In the genomic region with DNA sequence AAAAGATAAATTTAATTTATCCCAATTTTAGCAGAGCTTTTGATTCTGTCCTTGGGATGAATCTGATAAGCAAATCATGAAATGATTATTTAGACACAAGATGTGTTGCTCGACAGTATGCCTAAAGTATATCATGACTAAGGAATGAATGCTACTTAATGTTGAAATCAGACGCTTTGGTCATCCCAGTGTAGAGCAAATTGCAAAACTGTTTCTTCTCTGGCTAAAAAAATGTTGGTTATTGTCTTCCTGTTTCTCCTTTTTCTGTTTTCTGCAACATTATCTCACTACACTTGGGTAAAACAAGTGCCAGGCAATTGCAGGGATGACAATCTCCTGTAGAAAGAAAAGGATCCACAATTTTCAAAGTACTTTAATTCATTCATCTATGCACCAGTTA, we compare ENCODE assay signal across 1 cellular context.
TF ChIP-seq lines count a peak whose summit lies in the region.

No MANE protein-coding gene starts in this region.

TF ChIP-seq in IMR-90, 13 proteins besides CTCF, POLR2A, EP300 and RAD21:
- TF ChIP-seq CEBPB (IDR thresholded peaks at IDR 0.05; ENCODE audit: low read depth, low read length), result peak; percentile 93
- TF ChIP-seq RFX5 (IDR thresholded peaks at IDR 0.05; ENCODE audit: low read depth, low read length), result no peak
- TF ChIP-seq CHD1 (IDR thresholded peaks at IDR 0.05; ENCODE audit: low read depth, low read length), result no peak
- TF ChIP-seq RCOR1 (IDR thresholded peaks at IDR 0.05; ENCODE audit: insufficient replicate concordance, low read length), result no peak
